21 cellular contexts compared by ENCODE assay signal in the genomic region with DNA sequence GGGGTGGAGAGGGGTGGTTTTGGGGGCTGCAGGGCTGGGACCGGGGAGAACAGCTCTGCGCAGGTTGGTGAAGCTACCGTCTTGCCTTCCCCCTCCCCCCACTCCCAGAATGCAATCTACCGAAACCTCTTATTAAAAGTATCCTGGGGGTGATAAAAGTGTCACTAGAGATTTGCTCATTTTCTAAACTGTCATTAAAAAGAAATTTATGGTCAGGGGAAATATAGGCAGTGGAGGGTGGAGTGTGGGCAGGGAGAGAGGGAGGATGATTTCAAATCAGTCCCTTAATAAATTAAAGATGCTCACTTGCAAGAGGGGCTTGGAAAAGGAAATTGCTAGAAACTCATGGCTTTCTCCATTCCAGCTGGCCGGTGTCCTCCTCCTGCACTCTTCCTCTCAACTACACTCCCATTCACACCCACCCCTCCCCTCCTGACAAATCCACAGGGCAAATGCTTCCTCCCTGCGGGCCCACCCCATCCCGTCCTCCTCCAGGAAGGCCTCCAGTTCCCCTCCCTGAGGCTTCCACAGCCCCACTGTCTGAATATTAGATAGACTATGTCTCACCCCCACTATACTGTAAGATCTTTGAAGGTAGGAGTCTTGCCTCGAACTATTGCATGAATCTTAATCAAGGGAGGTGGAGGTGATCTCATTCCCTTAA.
"Had no signal": no experiment of that assay in that cellular context is flagged by ENCODE, and none has a peak within 500 bp of the region (broad histone marks: within the 10 kb centered on the region; RNA-seq: fewer than 3 reads in every experiment).

No MANE protein-coding gene starts in this region.

- ATAC-seq: activated CD8-positive, alpha-beta memory T cell treated with anti-CD3 and anti-CD28 coated beads, Interleukin-2, amount 10 ng/mL, durations not matched to agents 7 days and 5 days; left colon had no signal

- H3K27ac Mint-ChIP-seq: activated CD4-positive, alpha-beta memory T cell treated with anti-CD3 and anti-CD28 coated beads, Interleukin-2, amount 10 ng/mL, durations not matched to agents 7 days and 5 days; activated CD8-positive, alpha-beta memory T cell treated with anti-CD3 and anti-CD28 coated beads, Interleukin-2, amount 10 ng/mL, durations not matched to agents 7 days and 5 days; activated naive CD8-positive, alpha-beta T cell; dendritic cell treated with granulocyte-macrophage colony-stimulating factor and Interleukin-4, amounts not matched to agents 40 ng/mL and 50 ng/mL, for 4 days; mesothelial cell of epicardium; progenitor cell of endocrine pancreas; stimulated activated naive CD8-positive, alpha-beta T cell treated with anti-CD3 and anti-CD28 coated beads, Interleukin-15, Interleukin-2, amounts not matched to agents 100 ng/mL and 50 ng/mL, for 24 hours; T-helper 2 cell treated with Interferon-gamma antibody and Interleukin-4, amounts not matched to agents 5 μg/mL and 100 μg/mL, for 36 hours had no signal

- H3K36me3 Mint-ChIP-seq: activated CD8-positive, alpha-beta memory T cell treated with anti-CD3 and anti-CD28 coated beads, Interleukin-2, amount 10 ng/mL, durations not matched to agents 7 days and 5 days; activated naive CD8-positive, alpha-beta T cell; mesothelial cell of epicardium had no signal

- H3K27ac ChIP-seq: esophagus squamous epithelium, hepatocyte, vagina had no signal

- H3K4me3 ChIP-seq: esophagus squamous epithelium, hepatocyte, lung, transverse colon, vagina had no signal

- H3K4me3 Mint-ChIP-seq: activated CD4-positive, alpha-beta memory T cell treated with anti-CD3 and anti-CD28 coated beads, Interleukin-2, amount 10 ng/mL, durations not matched to agents 7 days and 5 days; activated CD8-positive, alpha-beta memory T cell treated with anti-CD3 and anti-CD28 coated beads, Interleukin-2, amount 10 ng/mL, durations not matched to agents 7 days and 5 days; activated naive CD8-positive, alpha-beta T cell; dendritic cell treated with granulocyte-macrophage colony-stimulating factor and Interleukin-4, amounts not matched to agents 40 ng/mL and 50 ng/mL, for 4 days; mesothelial cell of epicardium; nephron progenitor cell; stimulated activated naive CD8-positive, alpha-beta T cell treated with anti-CD3 and anti-CD28 coated beads, Interleukin-15, Interleukin-2, amounts not matched to agents 100 ng/mL and 50 ng/mL, for 24 hours; T-helper 2 cell treated with Interferon-gamma antibody and Interleukin-4, amounts not matched to agents 5 μg/mL and 100 μg/mL, for 36 hours had no signal

- H3K36me3 ChIP-seq: esophagus squamous epithelium, transverse colon, vagina had no signal

- DNase-seq: activated CD4-positive, alpha-beta memory T cell treated with anti-CD3 and anti-CD28 coated beads, Interleukin-2, amount 10 ng/mL, durations not matched to agents 7 days and 5 days; activated CD4-positive, alpha-beta T cell treated with anti-CD3 and anti-CD28 coated beads for 48 hours; activated CD4-positive, CD25-positive, alpha-beta regulatory T cell; activated CD8-positive, alpha-beta memory T cell treated with anti-CD3 and anti-CD28 coated beads, Interleukin-2, amount 10 ng/mL, durations not matched to agents 7 days and 5 days; effector CD8-positive, alpha-beta T cell; esophagus squamous epithelium; left colon; nephron progenitor cell; nucleus accumbens; transverse colon had no signal

- H3K4me1 Mint-ChIP-seq: activated CD4-positive, alpha-beta memory T cell treated with anti-CD3 and anti-CD28 coated beads, Interleukin-2, amount 10 ng/mL, durations not matched to agents 7 days and 5 days had no signal

- H3K27me3 ChIP-seq: hepatocyte, transverse colon, vagina had no signal

- H3K9me3 Mint-ChIP-seq: activated CD4-positive, alpha-beta memory T cell treated with anti-CD3 and anti-CD28 coated beads, Interleukin-2, amount 10 ng/mL, durations not matched to agents 7 days and 5 days; dendritic cell treated with granulocyte-macrophage colony-stimulating factor and Interleukin-4, amounts not matched to agents 40 ng/mL and 50 ng/mL, for 4 days; mesothelial cell of epicardium; stimulated activated naive CD8-positive, alpha-beta T cell treated with anti-CD3 and anti-CD28 coated beads, Interleukin-15, Interleukin-2, amounts not matched to agents 100 ng/mL and 50 ng/mL, for 24 hours; T-helper 2 cell treated with Interferon-gamma antibody and Interleukin-4, amounts not matched to agents 5 μg/mL and 100 μg/mL, for 36 hours had no signal

- H3K9me3 ChIP-seq: transverse colon, vagina had no signal

- FAIRE-seq: endothelial cell of umbilical vein, islet of Langerhans had no signal

- H3K4me1 ChIP-seq: transverse colon, vagina had no signal
